In the genomic region with DNA sequence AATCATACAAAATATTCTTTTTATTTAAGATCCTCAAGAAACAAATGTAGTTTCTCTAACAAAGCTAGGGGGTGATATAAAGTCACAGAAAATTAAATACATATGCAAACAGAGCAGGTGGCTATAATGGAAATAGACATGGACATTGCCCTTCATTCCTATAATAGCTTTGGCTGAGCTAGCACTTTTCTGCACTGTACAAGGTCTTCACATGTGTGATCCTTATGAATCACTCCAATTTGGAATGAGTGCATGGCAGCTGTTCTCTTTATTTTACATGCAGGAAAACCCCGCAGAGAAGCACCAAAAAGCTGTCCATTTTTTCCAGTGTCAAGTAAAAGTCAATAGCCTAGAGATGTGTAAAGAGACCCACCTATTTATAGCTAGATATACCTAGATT, we compare ENCODE assay signal across 19 cellular contexts.
A peak's percentile ranks its signal among the peaks of the same experiment; 100 is the strongest.
DNase-seq lines count a peak whose midpoint lies in the region; ATAC-seq and TF ChIP-seq lines count a peak whose summit lies in the region.
"Had no signal": no experiment of that assay in that cellular context is flagged by ENCODE, and none has a peak within 500 bp of the region (broad histone marks: within the 10 kb centered on the region; RNA-seq: fewer than 3 reads in every experiment).

No MANE protein-coding gene starts in this region.

- H3K4me1 ChIP-seq in Karpas-422 (ENCODE audit: low read length), result no peaks in the 10 kb centered on the region

- H3K79me2 ChIP-seq in Karpas-422 (ENCODE audit: low read length), result no peaks in the 10 kb centered on the region

- H3K4me3 ChIP-seq in Karpas-422 (ENCODE audit: low read length), result no peak overlapping the region
- H3K4me3 ChIP-seq: GM23338, K562, SK-N-MC had no signal

- no peak overlapping the region for H3K4me2 ChIP-seq in Karpas-422 (ENCODE audit: low read depth, low read length, poor library complexity, severe bottlenecking)
- H3K4me2 ChIP-seq: GM23338 had no signal

- peaks cover 11% of the 10 kb centered on the region for H3K4me1 Mint-ChIP-seq in glutamatergic neuron (ENCODE audit: low read depth, unreplicated experiment)

- H3K27me3 Mint-ChIP-seq in glutamatergic neuron (ENCODE audit: unreplicated experiment), result peaks cover under 1% of the 10 kb centered on the region
- H3K27me3 Mint-ChIP-seq: CD4-positive, alpha-beta T cell had no signal

- H3K27me3 ChIP-seq in Karpas-422 (ENCODE audit: low read length), result no peaks in the 10 kb centered on the region
- H3K27me3 ChIP-seq: BE2C had no signal

- H3K9me3 Mint-ChIP-seq in glutamatergic neuron (ENCODE audit: unreplicated experiment), result no peaks in the 10 kb centered on the region
- H3K9me3 Mint-ChIP-seq: CD4-positive, alpha-beta T cell; GM23338 had no signal

- DNase-seq in DMS 273 (lab: John Stamatoyannopoulos, UW; ENCODE audit: unreplicated experiment), result peak; percentile 61
- no peak for DNase-seq in DMS 273 treated with DMSO at 0.1 percent for 48 hours (lab: John Stamatoyannopoulos, UW)
- peak; percentile 97 for DNase-seq in NCI-H146 treated with DMSO at 0.1 percent for 48 hours (lab: John Stamatoyannopoulos, UW; ENCODE audit: unreplicated experiment)
- DNase-seq in NCI-H524 (lab: John Stamatoyannopoulos, UW), result peak; percentile 64 to 89
- no peak for DNase-seq in glutamatergic neuron
- DNase-seq in Karpas-422, result no peak
- DNase-seq: BE2C; CD4-positive, alpha-beta T cell; DMS79 treated with DMSO at 0.1 percent for 48 hours; NCI-H1436 treated with DMSO at 0.1 percent for 48 hours; NCI-H82; Right ventricle myocardium superior had no signal

- no peak overlapping the region for H3K4me3 Mint-ChIP-seq in glutamatergic neuron (ENCODE audit: unreplicated experiment)
- H3K4me3 Mint-ChIP-seq: CD4-positive, alpha-beta T cell; GM23338 had no signal

- no peak overlapping the region for H3K27ac ChIP-seq in Karpas-422 (ENCODE audit: low read length)
- H3K27ac ChIP-seq: 22Rv1, SK-N-MC had no signal

- no peak for TF ChIP-seq CTCF in glutamatergic neuron (IDR thresholded peaks at IDR 0.05; ENCODE audit: partially characterized antibody, unreplicated experiment)

- H3K36me3 Mint-ChIP-seq in glutamatergic neuron (ENCODE audit: unreplicated experiment), result no peaks in the 10 kb centered on the region

- no peaks in the 10 kb centered on the region for H3K9me2 ChIP-seq in Karpas-422 (replicated peaks; ENCODE audit: insufficient read depth, low read length)

- H2AFZ ChIP-seq in Karpas-422 (ENCODE audit: low read length), result no peak overlapping the region
- H2AFZ ChIP-seq: GM23338 had no signal

- H3K36me3 ChIP-seq in Karpas-422 (ENCODE audit: insufficient read depth, low read length), result no peaks in the 10 kb centered on the region
- H3K36me3 ChIP-seq: BE2C had no signal

- peak overlapping the region; percentile 18 for H3K27ac Mint-ChIP-seq in glutamatergic neuron (ENCODE audit: unreplicated experiment)
- H3K27ac Mint-ChIP-seq: CD4-positive, alpha-beta T cell; GM23338 had no signal

- H3K9ac ChIP-seq in Karpas-422 (ENCODE audit: low read length), result no peak overlapping the region

- ATAC-seq in GM19035 (IDR thresholded peaks at IDR 0.05; ENCODE audit: unreplicated experiment) (no peak), HG03280 (IDR thresholded peaks at IDR 0.05; ENCODE audit: unreplicated experiment) (no peak)
- ATAC-seq: GM23338, K562, Panc1 had no signal

- H4K20me1 ChIP-seq in Karpas-422 (ENCODE audit: insufficient read depth, low read depth, low read length), result no peaks in the 10 kb centered on the region

- no peaks in the 10 kb centered on the region for H3K9me3 ChIP-seq in Karpas-422 (ENCODE audit: low read length)
- H3K9me3 ChIP-seq: BE2C had no signal

Comparison
In these comparisons a context has a peak if more than half of its experiments do, and no peak if none do; other contexts are left out.
1. DNase-seq: peak in DMS 273 (single experiment), NCI-H146 treated with DMSO at 0.1 percent for 48 hours (single experiment) and NCI-H524 (2 of 2); none in DMS 273 treated with DMSO at 0.1 percent for 48 hours (single experiment), glutamatergic neuron (single experiment) and Karpas-422 (single experiment).